In genomic region chr2:47345584-47345913, GRCh38 we compare ENCODE assay signal across 1 cellular context.
TF ChIP-seq lines count a peak whose summit lies in the region.

No MANE protein-coding gene starts in this region.

TF ChIP-seq in liver, 16 proteins besides CTCF, POLR2A, EP300 and RAD21 (continued from another document):
- TF ChIP-seq ATF3 (IDR thresholded peaks at IDR 0.05), result no peak
